In genomic region chr17:57577751-57578607, GRCh38 we compare ENCODE assay signal across 9 cellular contexts.
DNase-seq lines count a peak whose midpoint lies in the region; ATAC-seq, FAIRE-seq and TF ChIP-seq lines count a peak whose summit lies in the region.
"Had no signal": no experiment of that assay in that cellular context is flagged by ENCODE, and none has a peak within 500 bp of the region (broad histone marks: within the 10 kb centered on the region; RNA-seq: fewer than 3 reads in every experiment).

No MANE protein-coding gene starts in this region.

- peaks cover 19% of the 10 kb centered on the region for H3K4me1 ChIP-seq in HAP-1
- H3K4me1 ChIP-seq in rectal smooth muscle tissue (ENCODE audit: control insufficient read depth, insufficient read depth, low read length): peaks cover 5% of the 10 kb centered on the region

- no peak for FAIRE-seq in GM12892 (lab: Jason Lieb, UNC)

- H3K27ac ChIP-seq in rectal smooth muscle tissue (ENCODE audit: low read depth, low read length): no peak overlapping the region
- H3K27ac ChIP-seq: KMS-11 had no signal

- DNase-seq in HAP-1 (ENCODE audit: low spot score in 2 of 2) (peak; percentile 83 to 88), NOMO-1 treated with DMSO at 0.1 percent for 48 hours (lab: John Stamatoyannopoulos, UW; ENCODE audit: unreplicated experiment) (peak; percentile 72), fibroblast of villous mesenchyme (ENCODE audit: low read depth) (peak; percentile 88), GM12892 (ENCODE audit: insufficient read length) (no peak), DMS53 treated with DMSO at 0.1 percent for 48 hours (lab: John Stamatoyannopoulos, UW; ENCODE audit: unreplicated experiment) (no peak)

- in situ Hi-C loops in HAP-1 (cut with MboI; ENCODE audit: low sequenced_read_pairs): no loop called here

- H3K9ac ChIP-seq in rectal smooth muscle tissue (ENCODE audit: low read length): no peak overlapping the region
- H3K9ac ChIP-seq: KMS-11 had no signal

- H3K36me3 ChIP-seq in HAP-1 (replicated peaks) (no peaks in the 10 kb centered on the region), rectal smooth muscle tissue (ENCODE audit: control insufficient read depth, insufficient read depth, low read length) (no peaks in the 10 kb centered on the region)

- TF ChIP-seq POLR2A in GM12892 (IDR thresholded peaks at IDR 0.05; ENCODE audit: low read depth, low read length): no peak

- H3K4me3 ChIP-seq in HAP-1: peak overlapping the region; percentile 15
- peak overlapping the region; percentile 37 for H3K4me3 ChIP-seq in fibroblast of villous mesenchyme (ENCODE audit: low read depth, low read length)
- H3K4me3 ChIP-seq in rectal smooth muscle tissue (ENCODE audit: low read length): peak overlapping the region; percentile 22

- no peak for TF ChIP-seq CTCF in fibroblast of villous mesenchyme (IDR thresholded peaks at IDR 0.05; ENCODE audit: insufficient read depth, low read depth, low read length)

- ATAC-seq in GM21381 (IDR thresholded peaks at IDR 0.05; ENCODE audit: unreplicated experiment): no peak
- ATAC-seq in GM18867 (IDR thresholded peaks at IDR 0.05; ENCODE audit: unreplicated experiment): no peak

- H3K27me3 ChIP-seq in HAP-1 (ENCODE audit: low read depth): no peaks in the 10 kb centered on the region
- no peaks in the 10 kb centered on the region for H3K27me3 ChIP-seq in rectal smooth muscle tissue (ENCODE audit: control insufficient read depth, insufficient read depth, low read length)

- no peaks in the 10 kb centered on the region for H3K9me3 ChIP-seq in HAP-1

Comparison
In these comparisons a context has a peak if more than half of its experiments do, and no peak if none do; other contexts are left out.
1. DNase-seq: peak in HAP-1 (2 of 2), NOMO-1 treated with DMSO at 0.1 percent for 48 hours (single experiment) and fibroblast of villous mesenchyme (single experiment); none in GM12892 (single experiment) and DMS53 treated with DMSO at 0.1 percent for 48 hours (single experiment).
2. Peak in every context shown above with its lines, with median percentiles within 50 percentile points of each other: H3K4me3 ChIP-seq.